9 cellular contexts compared by ENCODE assay signal in genomic region chr11:74138572-74138971, GRCh38. TPM values are rescaled to one million over a fixed set of nuclear protein-coding genes. Genes with fewer than 3 reads are reported as not detected.
DNase-seq lines count a peak whose midpoint lies in the region; ATAC-seq and FAIRE-seq lines count a peak whose summit lies in the region.
"Had no signal": no experiment of that assay in that cellular context is flagged by ENCODE, and none has a peak within 500 bp of the region (broad histone marks: within the 10 kb centered on the region; RNA-seq: fewer than 3 reads in every experiment).

No MANE protein-coding gene starts in this region.

- peaks cover 53% of the 10 kb centered on the region for H3K4me1 ChIP-seq in GM23248 (ENCODE audit: insufficient read depth)
- H3K4me1 ChIP-seq in rectal smooth muscle tissue (ENCODE audit: control insufficient read depth, insufficient read depth, low read length), result peaks cover 11% of the 10 kb centered on the region

- DNase-seq in GM23248 (peak; percentile 87), SW 1271 (lab: John Stamatoyannopoulos, UW) (peak; percentile 82 to 99), glomerular visceral epithelial cell (ENCODE audit: extremely low spot score) (peak; percentile 88), frontal cortex (ENCODE audit: low spot score in 2 of 2) (no peak)
- no peak for DNase-seq in activated naive CD8-positive, alpha-beta T cell treated with anti-CD3 and anti-CD28 coated beads, Interleukin-2, amount 50 U/mL, for 24 hours
- no peak for DNase-seq in activated CD4-positive, alpha-beta T cell treated with anti-CD3 and anti-CD28 coated beads, Interleukin-2, amount 50 U/mL, for 1 hour
- DNase-seq: activated naive CD8-positive, alpha-beta T cell treated with anti-CD3 and anti-CD28 coated beads, Interleukin-2, amount 10 ng/mL, durations not matched to agents 7 days and 5 days had no signal

- H3K27ac Mint-ChIP-seq in activated naive CD8-positive, alpha-beta T cell treated with anti-CD3 and anti-CD28 coated beads, Interleukin-2, amount 50 U/mL, for 24 hours, result no peak overlapping the region
- H3K27ac Mint-ChIP-seq: activated naive CD8-positive, alpha-beta T cell treated with anti-CD3 and anti-CD28 coated beads, Interleukin-2, amount 10 ng/mL, durations not matched to agents 7 days and 5 days had no signal

- no peaks in the 10 kb centered on the region for H3K9me2 ChIP-seq in GM23248 (ENCODE audit: insufficient read depth)

- H3K27me3 Mint-ChIP-seq in activated naive CD8-positive, alpha-beta T cell treated with anti-CD3 and anti-CD28 coated beads, Interleukin-2, amount 50 U/mL, for 24 hours, result no peaks in the 10 kb centered on the region
- H3K27me3 Mint-ChIP-seq: activated naive CD8-positive, alpha-beta T cell treated with anti-CD3 and anti-CD28 coated beads, Interleukin-2, amount 10 ng/mL, durations not matched to agents 7 days and 5 days had no signal

- no peaks in the 10 kb centered on the region for H4K20me1 ChIP-seq in GM23248 (ENCODE audit: insufficient read depth)

- ATAC-seq in activated naive CD8-positive, alpha-beta T cell treated with anti-CD3 and anti-CD28 coated beads, Interleukin-2, amount 50 U/mL, for 24 hours, result no peak
- no peak for ATAC-seq in GM19397 (IDR thresholded peaks at IDR 0.05; ENCODE audit: unreplicated experiment)

- H3K9ac ChIP-seq in GM23248 (peak overlapping the region; percentile 30), rectal smooth muscle tissue (ENCODE audit: low read length) (no peak overlapping the region)

- in situ Hi-C loops in GM23248 (cut with MboI), result no loop called here

- FAIRE-seq in frontal cortex (lab: Jason Lieb, UNC), result no peak

- H3K9me3 ChIP-seq in GM23248 (ENCODE audit: low read depth), result no peaks in the 10 kb centered on the region

- H3K27me3 ChIP-seq in GM23248 (replicated peaks; ENCODE audit: insufficient read depth) (no peaks in the 10 kb centered on the region), rectal smooth muscle tissue (ENCODE audit: control insufficient read depth, insufficient read depth, low read length) (no peaks in the 10 kb centered on the region)

- H3K36me3 ChIP-seq in GM23248 (ENCODE audit: low read depth), result 0 out of 2 replicates have a peak, but pooled peaks cover 3% of the 10 kb centered on the region
- H3K36me3 ChIP-seq in rectal smooth muscle tissue (ENCODE audit: control insufficient read depth, insufficient read depth, low read length), result no peaks in the 10 kb centered on the region

- H3K4me3 ChIP-seq in GM23248 (peak overlapping the region; percentile 42), rectal smooth muscle tissue (ENCODE audit: low read length) (no peak overlapping the region)

- H3K4me1 Mint-ChIP-seq in activated naive CD8-positive, alpha-beta T cell treated with anti-CD3 and anti-CD28 coated beads, Interleukin-2, amount 50 U/mL, for 24 hours, result peaks cover 2% of the 10 kb centered on the region
- H3K4me1 Mint-ChIP-seq: activated naive CD8-positive, alpha-beta T cell treated with anti-CD3 and anti-CD28 coated beads, Interleukin-2, amount 10 ng/mL, durations not matched to agents 7 days and 5 days had no signal

- H3K4me3 Mint-ChIP-seq in activated naive CD8-positive, alpha-beta T cell treated with anti-CD3 and anti-CD28 coated beads, Interleukin-2, amount 50 U/mL, for 24 hours, result no peak overlapping the region
- H3K4me3 Mint-ChIP-seq: activated naive CD8-positive, alpha-beta T cell treated with anti-CD3 and anti-CD28 coated beads, Interleukin-2, amount 10 ng/mL, durations not matched to agents 7 days and 5 days had no signal

- H3K4me2 ChIP-seq in GM23248 (ENCODE audit: unreplicated experiment), result peak overlapping the region; percentile 77

- H3K9me3 Mint-ChIP-seq in activated naive CD8-positive, alpha-beta T cell treated with anti-CD3 and anti-CD28 coated beads, Interleukin-2, amount 50 U/mL, for 24 hours, result no peaks in the 10 kb centered on the region
- H3K9me3 Mint-ChIP-seq: activated naive CD8-positive, alpha-beta T cell treated with anti-CD3 and anti-CD28 coated beads, Interleukin-2, amount 10 ng/mL, durations not matched to agents 7 days and 5 days had no signal

- H3K36me3 Mint-ChIP-seq in activated naive CD8-positive, alpha-beta T cell treated with anti-CD3 and anti-CD28 coated beads, Interleukin-2, amount 50 U/mL, for 24 hours (ENCODE audit: low read depth), result peaks cover 25% of the 10 kb centered on the region

- peak overlapping the region; percentile 4; the same call in 1 of the 2 replicates for H2AFZ ChIP-seq in GM23248

- H3K79me2 ChIP-seq in GM23248 (ENCODE audit: insufficient read depth), result no peaks in the 10 kb centered on the region

- H3F3A ChIP-seq in GM23248 (ENCODE audit: insufficient read depth), result peaks cover 36% of the 10 kb centered on the region

- 0 to 5% methylated on average over 2 of the region's 2 CpGs for WGBS in GM23248 (ENCODE audit: low coverage in 1 of 2, low lambda C conversion rate in 2 of 2, missing lambda C conversion rate in 2 of 2), 2 experiments

- peak overlapping the region; percentile 56 for H3K27ac ChIP-seq in GM23248
- H3K27ac ChIP-seq in rectal smooth muscle tissue (ENCODE audit: low read depth, low read length), result peak overlapping the region; percentile 68

RNA-seq across cellular contexts. Expression of gene C2CD3, which starts 32.2 kb away (rescaled TPM):
- 9.2 and 29.6 TPM in 2 replicates for total RNA-seq in GM23248 (2014; rRNA removed; shearing (Covaris generic))
- 6.9 and 7.3 TPM in 2 replicates for polyA plus RNA-seq in GM23248 (2016; fragmentation: Nextera tagmentation; extraction: Ambion mirVana)
- 11.8 TPM for total RNA-seq in frontal cortex

RNA-seq across cellular contexts. Expression of gene PPME1, which starts 32.5 kb away (rescaled TPM):
- 41.5 and 43.6 TPM in 2 replicates for total RNA-seq in GM23248 (2014; rRNA removed; shearing (Covaris generic))
- 62.1 and 63.5 TPM in 2 replicates for polyA plus RNA-seq in GM23248 (2016; fragmentation: Nextera tagmentation; extraction: Ambion mirVana)
- 45.7 TPM for total RNA-seq in frontal cortex

Comparison
In these comparisons a context has a peak if more than half of its experiments do, and no peak if none do; other contexts are left out.
1. DNase-seq: peak in GM23248 (single experiment), SW 1271 (2 of 2) and glomerular visceral epithelial cell (single experiment); none in frontal cortex (0 of 2), activated naive CD8-positive, alpha-beta T cell treated with anti-CD3 and anti-CD28 coated beads, Interleukin-2, amount 50 U/mL, for 24 hours (single experiment) and activated CD4-positive, alpha-beta T cell treated with anti-CD3 and anti-CD28 coated beads, Interleukin-2, amount 50 U/mL, for 1 hour (single experiment).